19 cellular contexts compared by ENCODE assay signal in genomic region chr3:53731934-53732624, GRCh38.
DNase-seq lines count a peak whose midpoint lies in the region; ATAC-seq, FAIRE-seq and TF ChIP-seq lines count a peak whose summit lies in the region.
"Had no signal": no experiment of that assay in that cellular context is flagged by ENCODE, and none has a peak within 500 bp of the region (broad histone marks: within the 10 kb centered on the region; RNA-seq: fewer than 3 reads in every experiment).

No MANE protein-coding gene starts in this region.

- peak; percentile 66 for ATAC-seq in GM18868 (IDR thresholded peaks at IDR 0.05; ENCODE audit: unreplicated experiment)
- ATAC-seq in HG02759 (IDR thresholded peaks at IDR 0.05; ENCODE audit: unreplicated experiment), result peak; percentile 41
- no peak for ATAC-seq in GM21737 (IDR thresholded peaks at IDR 0.05; ENCODE audit: unreplicated experiment)
- ATAC-seq in GM18502 (IDR thresholded peaks at IDR 0.05; ENCODE audit: poor library complexity, unreplicated experiment), result no peak
- ATAC-seq: A549, PC-3 had no signal

- DNase-seq in GM12891 (ENCODE audit: insufficient read length, low spot score) (no peak), mesenteric fat pad (ENCODE audit: low spot score) (peak; percentile 60)
- DNase-seq in effector CD8-positive, alpha-beta T cell (lab: John Stamatoyannopoulos, UW), result no peak
- DNase-seq: H9, Karpas-422, NCI-H1417, NCI-H1694 treated with DMSO at 0.1 percent for 48 hours, NCI-H2081 treated with DMSO at 0.1 percent for 48 hours, NCI-H2171 treated with DMSO at 0.1 percent for 48 hours, NCI-H524 treated with DMSO at 0.1 percent for 48 hours, NCI-H82, PC-3, SHP77 had no signal

- no peak for TF ChIP-seq POLR2A in GM12891 (IDR thresholded peaks at IDR 0.05; ENCODE audit: low read depth, low read length)

- peak; percentile 90 for FAIRE-seq in GM12891 (lab: Jason Lieb, UNC)
- FAIRE-seq: A549, G401.6 had no signal

TF ChIP-seq in GM12891, 5 proteins besides CTCF, POLR2A, EP300 and RAD21:
- TF ChIP-seq PAX5 (IDR thresholded peaks at IDR 0.05; ENCODE audit: insufficient read depth, low read length, severe bottlenecking) (no peak), POLR2AphosphoS5 (IDR thresholded peaks at IDR 0.05; ENCODE audit: low read depth, low read length) (no peak), TAF1 (IDR thresholded peaks at IDR 0.05; ENCODE audit: low read depth, low read length) (no peak), SPI1 (IDR thresholded peaks at IDR 0.05; ENCODE audit: low read depth, low read length) (no peak), POU2F2 (IDR thresholded peaks at IDR 0.05; ENCODE audit: low read depth, low read length) (no peak)

Comparison
In these comparisons a context has a peak if more than half of its experiments do, and no peak if none do; other contexts are left out.
1. ATAC-seq: peak in GM18868 (single experiment) and HG02759 (single experiment); none in GM21737 (single experiment) and GM18502 (single experiment).